ENCODE assay signal across 1 cellular context in genomic region chr14:23571701-23572523, GRCh38.
TF ChIP-seq lines count a peak whose summit lies in the region.

No MANE protein-coding gene starts in this region.

TF ChIP-seq in H1, 55 proteins besides CTCF, POLR2A, EP300 and RAD21:
- TF ChIP-seq RXRA (IDR thresholded peaks at IDR 0.05; ENCODE audit: insufficient read depth, low read depth, low read length) (no peak), KDM1A (IDR thresholded peaks at IDR 0.05; ENCODE audit: borderline replicate concordance, low read length) (no peak), MAX (IDR thresholded peaks at IDR 0.05) (no peak), KDM4A (IDR thresholded peaks at IDR 0.05; ENCODE audit: low read depth, low read length, severe bottlenecking) (no peak), SRF (IDR thresholded peaks at IDR 0.05; ENCODE audit: low read depth, low read length) (no peak), SIN3A (conservative IDR thresholded peaks at IDR 0.05 in 1 of 2, IDR thresholded peaks at IDR 0.05 in 1 of 2; ENCODE audit: low read depth in 1 of 2, low read length in 2 of 2) (no peak), JUND (IDR thresholded peaks at IDR 0.05; ENCODE audit: low read length) (no peak), CHD1 (IDR thresholded peaks at IDR 0.05; ENCODE audit: low read depth, low read length) (no peak), EZH2 (IDR thresholded peaks at IDR 0.05; ENCODE audit: low read depth, low read length, severe bottlenecking) (no peak), SIRT6 (IDR thresholded peaks at IDR 0.05; ENCODE audit: low read length) (no peak), TAF7 (optimal IDR thresholded peaks at IDR 0.05; ENCODE audit: borderline replicate concordance, low read depth, low read length) (no peak), KDM5A (IDR thresholded peaks at IDR 0.05; ENCODE audit: low read length) (no peak), TBP (IDR thresholded peaks at IDR 0.05; ENCODE audit: low read depth, low read length) (no peak), HDAC6 (IDR thresholded peaks at IDR 0.05; ENCODE audit: low read depth, low read length) (no peak), NRF1 (IDR thresholded peaks at IDR 0.05; ENCODE audit: low read depth, low read length) (no peak), USF2 (IDR thresholded peaks at IDR 0.05; ENCODE audit: low read length) (no peak), SP4 (IDR thresholded peaks at IDR 0.05; ENCODE audit: low read length) (no peak), RBBP5 (IDR thresholded peaks at IDR 0.05; ENCODE audit: borderline replicate concordance, low read depth, low read length) (no peak), ATF3 (IDR thresholded peaks at IDR 0.05; ENCODE audit: insufficient read depth, low read depth, low read length) (no peak), ASH2L (IDR thresholded peaks at IDR 0.05; ENCODE audit: low read length) (no peak)
